Comparison of ENCODE assay signal across 9 cellular contexts in the genomic region with DNA sequence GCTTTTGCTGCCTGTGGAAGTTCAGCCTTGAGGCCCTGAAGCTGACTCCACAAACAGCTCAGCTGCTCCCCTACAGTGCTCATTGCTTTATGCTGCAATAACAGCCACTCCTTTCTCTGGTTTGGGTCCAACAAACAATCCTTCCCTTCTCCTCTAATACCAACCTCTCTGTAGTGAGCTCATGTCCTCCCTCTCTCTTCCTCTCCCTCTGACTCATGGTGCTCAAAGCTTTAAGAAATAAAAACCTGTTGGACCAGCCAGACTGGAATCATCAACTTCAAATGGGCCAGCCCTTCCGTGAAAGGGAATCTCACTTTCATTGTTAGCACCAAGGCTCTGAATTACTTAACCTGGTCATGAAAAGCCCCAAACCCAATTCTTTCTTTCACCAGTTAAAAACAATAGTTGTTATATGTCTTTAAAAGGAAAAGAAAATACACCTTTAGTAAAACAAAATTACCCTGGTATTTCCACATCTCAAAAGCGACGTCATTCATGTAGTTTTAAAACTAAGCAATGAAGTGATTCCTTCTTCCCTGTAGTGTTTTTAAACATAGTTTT.
DNase-seq lines count a peak whose midpoint lies in the region.
"Had no signal": no experiment of that assay in that cellular context is flagged by ENCODE, and none has a peak within 500 bp of the region (broad histone marks: within the 10 kb centered on the region; RNA-seq: fewer than 3 reads in every experiment).

No MANE protein-coding gene starts in this region.

- H3K4me1 Mint-ChIP-seq in activated naive CD4-positive, alpha-beta T cell treated with anti-CD3 and anti-CD28 coated beads for 36 hours (ENCODE audit: low read depth): peaks cover 70% of the 10 kb centered on the region

- H3K4me1 ChIP-seq in iPS DF 6.9 (ENCODE audit: control insufficient read depth, insufficient read depth, low read length): peaks cover 4% of the 10 kb centered on the region; the same call in 1 of the 2 replicates
- H3K4me1 ChIP-seq in stomach smooth muscle (ENCODE audit: control insufficient read depth, insufficient read depth, low read length): peaks cover 4% of the 10 kb centered on the region

- H3K4me3 ChIP-seq in iPS DF 6.9 (ENCODE audit: low read length): no peak overlapping the region
- no peak overlapping the region for H3K4me3 ChIP-seq in stomach smooth muscle (ENCODE audit: low read length in 2 of 2)
- H3K4me3 ChIP-seq: tibial nerve had no signal

- H3K9ac ChIP-seq in stomach smooth muscle (ENCODE audit: low read length in 2 of 2): no peak overlapping the region

- CTCF ChIA-PET in activated naive CD4-positive, alpha-beta T cell treated with anti-CD3 and anti-CD28 coated beads for 36 hours (lab: Charles Lee): interaction anchor here (0.6 to 1.5 kb wide), 10 partner anchors 8 to 235 kb away, joined by 3 to 13 read pairs (median 5); no protein-coding TSS in a partner anchor

- peak overlapping the region; percentile 99 for H3K27ac Mint-ChIP-seq in activated naive CD4-positive, alpha-beta T cell treated with anti-CD3 and anti-CD28 coated beads for 36 hours

- no peak overlapping the region for H3K27ac ChIP-seq in iPS DF 6.9 (ENCODE audit: low read length)
- peak overlapping the region; percentile 0 for H3K27ac ChIP-seq in stomach smooth muscle (ENCODE audit: low read length)

- WGBS in iPS DF 6.9 (ENCODE audit: insufficient coverage, insufficient read length): no CpG with 5 or more reads among the region's 3 CpGs

- H3K9me3 ChIP-seq in iPS DF 6.9 (ENCODE audit: control insufficient read depth, insufficient read depth, low read length) (no peaks in the 10 kb centered on the region), stomach smooth muscle (ENCODE audit: control insufficient read depth in 2 of 2, low read length in 2 of 2) (no peaks in the 10 kb centered on the region)
- H3K9me3 ChIP-seq: tibial nerve had no signal

- H3K36me3 ChIP-seq in iPS DF 6.9 (ENCODE audit: control insufficient read depth, insufficient read depth, low read length) (no peaks in the 10 kb centered on the region), stomach smooth muscle (ENCODE audit: control insufficient read depth in 2 of 2, insufficient read depth in 2 of 2, low read length in 2 of 2) (no peaks in the 10 kb centered on the region)
- H3K36me3 ChIP-seq: tibial nerve had no signal

- peaks cover 4% of the 10 kb centered on the region for H3K36me3 Mint-ChIP-seq in activated naive CD4-positive, alpha-beta T cell treated with anti-CD3 and anti-CD28 coated beads for 36 hours (ENCODE audit: low read depth)

- intact Hi-C loops in activated naive CD4-positive, alpha-beta T cell treated with anti-CD3 and anti-CD28 coated beads for 36 hours (cut with micrococcal nuclease): loop anchor here (1.0 to 5.0 kb wide), 22 partner anchors 18 to 1084 kb away; partner anchors contain the start of genes ATP2B1, CEP290, DUSP6 and POC1B

- H3K27me3 ChIP-seq in iPS DF 6.9 (ENCODE audit: control insufficient read depth, insufficient read depth, low read length) (no peaks in the 10 kb centered on the region), stomach smooth muscle (ENCODE audit: control insufficient read depth in 1 of 2, insufficient read depth in 2 of 2, low read length in 2 of 2) (no peaks in the 10 kb centered on the region)
- H3K27me3 ChIP-seq: tibial nerve had no signal

- H3K9me3 Mint-ChIP-seq in activated naive CD4-positive, alpha-beta T cell treated with anti-CD3 and anti-CD28 coated beads for 36 hours: peaks cover 6% of the 10 kb centered on the region

- no peaks in the 10 kb centered on the region for H3K27me3 Mint-ChIP-seq in activated naive CD4-positive, alpha-beta T cell treated with anti-CD3 and anti-CD28 coated beads for 36 hours (ENCODE audit: low read depth)

- peak overlapping the region; percentile 70 for H3K4me3 Mint-ChIP-seq in activated naive CD4-positive, alpha-beta T cell treated with anti-CD3 and anti-CD28 coated beads for 36 hours

- DNase-seq in activated effector memory CD4-positive, alpha-beta T cell treated with anti-CD3 and anti-CD28 coated beads, Interleukin-2, amount 50 U/mL, for 16 hours: peak; percentile 63
- DNase-seq in activated effector memory CD4-positive, alpha-beta T cell treated with Interleukin-2 at 50 U/mL for 16 hours: no peak
- peak; percentile 49 for DNase-seq in HS-5 (ENCODE audit: low read depth)
- peak; percentile 86 for DNase-seq in activated naive CD4-positive, alpha-beta T cell treated with anti-CD3 and anti-CD28 coated beads for 36 hours
- peak; percentile 57 for DNase-seq in iPS DF 6.9 (ENCODE audit: low read depth, low spot score)
- no peak for DNase-seq in HuH-7 (ENCODE audit: low spot score)
- DNase-seq in retina: no peak

Comparison
In these comparisons a context has a peak if more than half of its experiments do, and no peak if none do; other contexts are left out.
1. DNase-seq: peak in activated effector memory CD4-positive, alpha-beta T cell treated with anti-CD3 and anti-CD28 coated beads, Interleukin-2, amount 50 U/mL, for 16 hours (single experiment), HS-5 (single experiment), activated naive CD4-positive, alpha-beta T cell treated with anti-CD3 and anti-CD28 coated beads for 36 hours (single experiment) and iPS DF 6.9 (single experiment); none in activated effector memory CD4-positive, alpha-beta T cell treated with Interleukin-2 at 50 U/mL for 16 hours (single experiment), HuH-7 (single experiment) and retina (single experiment).